8 cellular contexts compared by ENCODE assay signal in genomic region chr4:2817701-2818350, GRCh38.
DNase-seq lines count a peak whose midpoint lies in the region; ATAC-seq and TF ChIP-seq lines count a peak whose summit lies in the region.

No MANE protein-coding gene starts in this region.

- H3K4me2 ChIP-seq in OCI-LY1 (ENCODE audit: low read length) = peak overlapping the region; percentile 62

- H3K9me3 ChIP-seq in OCI-LY1 (ENCODE audit: low read length) (no peaks in the 10 kb centered on the region), duodenal mucosa (ENCODE audit: control insufficient read depth in 1 of 2, low read length in 2 of 2) (no peaks in the 10 kb centered on the region), mucosa of rectum (ENCODE audit: control insufficient read depth in 2 of 2, low read length in 2 of 2) (no peaks in the 10 kb centered on the region)

- DNase-seq in activated CD4-positive, alpha-beta T cell treated with anti-CD3 and anti-CD28 coated beads for 48 hours = peak; percentile 39
- DNase-seq in activated CD4-positive, alpha-beta T cell treated with anti-CD3 and anti-CD28 coated beads, Interleukin-2, amount 50 U/mL, for 4 hours = no peak
- DNase-seq in inferior parietal cortex (ENCODE audit: extremely low spot score) = no peak

- no peaks in the 10 kb centered on the region for H3K9me2 ChIP-seq in OCI-LY1 (ENCODE audit: low read depth, low read length)

- no peaks in the 10 kb centered on the region for H4K20me1 ChIP-seq in OCI-LY1 (ENCODE audit: insufficient read depth, low read length)

- H2AFZ ChIP-seq in OCI-LY1 (ENCODE audit: low read length) = no peak overlapping the region

- H3K9ac ChIP-seq in OCI-LY1 (ENCODE audit: low read length) = no peak overlapping the region; the same call in 1 of the 2 replicates
- H3K9ac ChIP-seq in duodenal mucosa (ENCODE audit: low read depth in 1 of 2, low read length in 2 of 2) = peak overlapping the region; percentile 25 to 54
- H3K9ac ChIP-seq in mucosa of rectum (ENCODE audit: low read depth in 1 of 2, low read length in 2 of 2) = peak overlapping the region in 1 of 2 donors; percentile 71

- no peaks in the 10 kb centered on the region for H3K36me3 ChIP-seq in OCI-LY1 (ENCODE audit: insufficient read depth, low read length)
- H3K36me3 ChIP-seq in duodenal mucosa (ENCODE audit: control insufficient read depth in 1 of 2, insufficient read depth in 2 of 2, low read length in 2 of 2) = peaks cover 4 to 18% of the 10 kb centered on the region in 2 donors
- peaks cover 10 to 16% of the 10 kb centered on the region in 2 donors for H3K36me3 ChIP-seq in mucosa of rectum (ENCODE audit: control insufficient read depth in 2 of 2, insufficient read depth in 2 of 2, low read length in 2 of 2)

- peak overlapping the region; percentile 57 for H3K4me3 ChIP-seq in OCI-LY1 (ENCODE audit: low read depth, low read length, poor library complexity, severe bottlenecking)
- H3K4me3 ChIP-seq in duodenal mucosa (ENCODE audit: low read depth in 1 of 2, low read length in 2 of 2) = peak overlapping the region; percentile 46 to 61
- peak overlapping the region; percentile 62 to 66 for H3K4me3 ChIP-seq in mucosa of rectum (ENCODE audit: low read length in 2 of 2)

- peaks cover 4% of the 10 kb centered on the region for H3K4me1 ChIP-seq in OCI-LY1 (ENCODE audit: insufficient read depth, low read length, severe bottlenecking)
- H3K4me1 ChIP-seq in duodenal mucosa (ENCODE audit: control insufficient read depth in 1 of 2, insufficient read depth in 2 of 2, low read length in 2 of 2) = peaks cover 27 to 40% of the 10 kb centered on the region in 2 donors
- peaks cover 13 to 14% of the 10 kb centered on the region in 2 donors for H3K4me1 ChIP-seq in mucosa of rectum (ENCODE audit: control insufficient read depth in 2 of 2, insufficient read depth in 2 of 2, low read length in 2 of 2)

- no peak for TF ChIP-seq CTCF in OCI-LY1 (IDR thresholded peaks at IDR 0.05; ENCODE audit: low read length)

- H3K27me3 ChIP-seq in OCI-LY1 (ENCODE audit: insufficient read depth, low read length) (no peaks in the 10 kb centered on the region), duodenal mucosa (ENCODE audit: control insufficient read depth in 1 of 2, insufficient read depth in 2 of 2, low read length in 2 of 2) (no peaks in the 10 kb centered on the region), mucosa of rectum (ENCODE audit: control insufficient read depth in 2 of 2, insufficient read depth in 2 of 2, low read length in 2 of 2) (no peaks in the 10 kb centered on the region)

- H3F3A ChIP-seq in OCI-LY1 (ENCODE audit: insufficient read depth, low read length) = no peaks in the 10 kb centered on the region

- ATAC-seq in GM19455 (IDR thresholded peaks at IDR 0.05; ENCODE audit: unreplicated experiment) (no peak), HG03135 (IDR thresholded peaks at IDR 0.05; ENCODE audit: unreplicated experiment) (no peak)

- H3K79me2 ChIP-seq in OCI-LY1 (ENCODE audit: insufficient read depth, low read length) = no peaks in the 10 kb centered on the region

- H3K27ac ChIP-seq in OCI-LY1 (ENCODE audit: low read depth, low read length, poor library complexity, severe bottlenecking) = no peak overlapping the region
- no peak overlapping the region for H3K27ac ChIP-seq in duodenal mucosa (ENCODE audit: low read depth, low read length)
- H3K27ac ChIP-seq in mucosa of rectum (ENCODE audit: low read depth in 2 of 2, low read length in 2 of 2) = peak overlapping the region; percentile 11 to 32

Comparison
In these comparisons a context has a peak if more than half of its experiments do, and no peak if none do; other contexts are left out.
1. H3K27ac ChIP-seq: peak in mucosa of rectum (2 of 2); none in OCI-LY1 (single experiment) and duodenal mucosa (single experiment).
2. Peak in every context shown above with its lines, with median percentiles within 50 percentile points of each other: H3K4me3 ChIP-seq.